ENCODE assay signal across 8 cellular contexts in genomic region chr1:6108937-6109636, GRCh38.
DNase-seq lines count a peak whose midpoint lies in the region; ATAC-seq lines count a peak whose summit lies in the region.

No MANE protein-coding gene starts in this region.

- H3K4me1 Mint-ChIP-seq in activated T-cell treated with anti-CD3 and anti-CD28 coated beads, Interleukin-2, amount 50 U/mL, for 4 hours (ENCODE audit: low read depth), result no peaks in the 10 kb centered on the region
- H3K4me1 Mint-ChIP-seq in stimulated activated naive CD8-positive, alpha-beta T cell treated with anti-CD3 and anti-CD28 coated beads, Interleukin-15, amount 100 ng/mL, for 72 hours, result no peaks in the 10 kb centered on the region

- H3K36me3 Mint-ChIP-seq in activated T-cell treated with anti-CD3 and anti-CD28 coated beads, Interleukin-2, amount 50 U/mL, for 4 hours (ENCODE audit: insufficient read depth), result no peaks in the 10 kb centered on the region

- H3K27ac Mint-ChIP-seq in stimulated activated naive CD8-positive, alpha-beta T cell treated with anti-CD3 and anti-CD28 coated beads, Interleukin-15, amount 100 ng/mL, for 72 hours, result no peak overlapping the region

- DNase-seq in CD1c-positive myeloid dendritic cell (ENCODE audit: extremely low spot score) (peak; percentile 67), GM19238 (ENCODE audit: insufficient read length, low spot score) (peak; percentile 56), NCI-H2196 treated with DMSO at 0.1 percent for 48 hours (lab: John Stamatoyannopoulos, UW; ENCODE audit: unreplicated experiment) (peak; percentile 27), iPS DF 19.7 (ENCODE audit: low read depth, low spot score) (peak; percentile 20), medulla oblongata (ENCODE audit: extremely low spot score) (no peak)
- no peak for DNase-seq in activated T-cell treated with anti-CD3 and anti-CD28 coated beads, Interleukin-2, amount 50 U/mL, for 4 hours
- DNase-seq in stimulated activated naive CD8-positive, alpha-beta T cell treated with anti-CD3 and anti-CD28 coated beads, Interleukin-15, amount 100 ng/mL, for 72 hours, result peak; percentile 43 to 55

- H3K4me3 Mint-ChIP-seq in activated T-cell treated with anti-CD3 and anti-CD28 coated beads, Interleukin-2, amount 50 U/mL, for 4 hours, result no peak overlapping the region
- H3K4me3 Mint-ChIP-seq in stimulated activated naive CD8-positive, alpha-beta T cell treated with anti-CD3 and anti-CD28 coated beads, Interleukin-15, amount 100 ng/mL, for 72 hours, result no peak overlapping the region

- peaks cover 10% of the 10 kb centered on the region for H3K27me3 Mint-ChIP-seq in activated T-cell treated with anti-CD3 and anti-CD28 coated beads, Interleukin-2, amount 50 U/mL, for 4 hours (ENCODE audit: low read depth)
- H3K27me3 Mint-ChIP-seq in stimulated activated naive CD8-positive, alpha-beta T cell treated with anti-CD3 and anti-CD28 coated beads, Interleukin-15, amount 100 ng/mL, for 72 hours, result peaks cover 63% of the 10 kb centered on the region

- H3K9me3 Mint-ChIP-seq in activated T-cell treated with anti-CD3 and anti-CD28 coated beads, Interleukin-2, amount 50 U/mL, for 4 hours, result no peaks in the 10 kb centered on the region
- H3K9me3 Mint-ChIP-seq in stimulated activated naive CD8-positive, alpha-beta T cell treated with anti-CD3 and anti-CD28 coated beads, Interleukin-15, amount 100 ng/mL, for 72 hours, result peaks cover 0 to 8% of the 10 kb centered on the region in 2 donors

- peak; percentile 81 to 89 for ATAC-seq in activated T-cell treated with anti-CD3 and anti-CD28 coated beads, Interleukin-2, amount 50 U/mL, for 4 hours
- peak; percentile 91 for ATAC-seq in stimulated activated naive CD8-positive, alpha-beta T cell treated with anti-CD3 and anti-CD28 coated beads, Interleukin-15, amount 100 ng/mL, for 72 hours
- no peak for ATAC-seq in HG03460 (IDR thresholded peaks at IDR 0.05; ENCODE audit: unreplicated experiment)

Comparison
In these comparisons a context has a peak if more than half of its experiments do, and no peak if none do; other contexts are left out.
1. DNase-seq: peak in CD1c-positive myeloid dendritic cell (single experiment), GM19238 (single experiment), NCI-H2196 treated with DMSO at 0.1 percent for 48 hours (single experiment), iPS DF 19.7 (single experiment) and stimulated activated naive CD8-positive, alpha-beta T cell treated with anti-CD3 and anti-CD28 coated beads, Interleukin-15, amount 100 ng/mL, for 72 hours (2 of 2); none in activated T-cell treated with anti-CD3 and anti-CD28 coated beads, Interleukin-2, amount 50 U/mL, for 4 hours (single experiment) and medulla oblongata (single experiment).